ENCODE assay signal across 8 cellular contexts in the genomic region with DNA sequence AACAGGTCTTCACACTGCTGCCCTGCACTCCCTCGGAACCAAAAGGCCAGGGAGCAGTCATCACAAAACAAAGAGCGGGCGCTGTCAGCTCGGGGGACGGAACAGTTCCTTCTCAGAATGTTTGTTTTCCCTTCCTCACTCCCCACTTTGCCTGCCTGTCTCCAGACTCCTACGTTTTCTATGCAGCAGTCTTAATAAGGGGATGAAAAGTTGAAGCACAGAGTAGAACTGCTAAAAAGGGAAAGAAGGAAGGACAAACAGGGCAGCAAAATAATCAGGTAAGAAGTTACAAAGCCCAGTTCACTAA. TPM values are rescaled to one million over a fixed set of nuclear protein-coding genes. Genes with fewer than 3 reads are reported as not detected.
DNase-seq lines count a peak whose midpoint lies in the region; ATAC-seq and TF ChIP-seq lines count a peak whose summit lies in the region.

No MANE protein-coding gene starts in this region.

- H3K27ac ChIP-seq in A673 (ENCODE audit: low read depth, low read length, poor library complexity, severe bottlenecking) (peak overlapping the region; percentile 21), duodenal mucosa (ENCODE audit: low read depth, low read length) (peak overlapping the region; percentile 26), muscle layer of duodenum (ENCODE audit: low read length) (peak overlapping the region; percentile 71)

- H3K27me3 ChIP-seq in A673 (replicated peaks; ENCODE audit: insufficient read depth, low read depth, low read length, poor library complexity): no peaks in the 10 kb centered on the region
- no peaks in the 10 kb centered on the region for H3K27me3 ChIP-seq in MG63
- H3K27me3 ChIP-seq in duodenal mucosa (ENCODE audit: control insufficient read depth in 1 of 2, insufficient read depth in 2 of 2, low read length in 2 of 2): peaks cover 15 to 21% of the 10 kb centered on the region in 2 donors
- H3K27me3 ChIP-seq in muscle layer of duodenum (ENCODE audit: low read depth, low read length): peaks cover 4% of the 10 kb centered on the region

- peak overlapping the region; percentile 45 to 64 for H3K9ac ChIP-seq in duodenal mucosa (ENCODE audit: low read depth in 1 of 2, low read length in 2 of 2)

- H3K36me3 ChIP-seq in A673 (ENCODE audit: insufficient read depth, low read length, poor library complexity, severe bottlenecking) (no peaks in the 10 kb centered on the region), MG63 (no peaks in the 10 kb centered on the region), duodenal mucosa (ENCODE audit: control insufficient read depth in 1 of 2, insufficient read depth in 2 of 2, low read length in 2 of 2) (no peaks in the 10 kb centered on the region), muscle layer of duodenum (ENCODE audit: control insufficient read depth in 1 of 2, insufficient read depth in 2 of 2, low read length in 2 of 2) (no peaks in the 10 kb centered on the region)

- ATAC-seq in GM18873 (IDR thresholded peaks at IDR 0.05; ENCODE audit: low FRiP score, unreplicated experiment) (no peak), HG03565 (IDR thresholded peaks at IDR 0.05; ENCODE audit: unreplicated experiment) (no peak), HG03196 (IDR thresholded peaks at IDR 0.05; ENCODE audit: unreplicated experiment) (no peak)

- no peak for TF ChIP-seq CTCF in A673 (conservative IDR thresholded peaks at IDR 0.05; ENCODE audit: low read depth, low read length)

- H3K4me3 ChIP-seq in A673 (ENCODE audit: low read depth, low read length, poor library complexity, severe bottlenecking) (peak overlapping the region; percentile 92), MG63 (peak overlapping the region; percentile 66), duodenal mucosa (ENCODE audit: low read depth in 1 of 2, low read length in 2 of 2) (peak overlapping the region; percentile 65 to 75), muscle layer of duodenum (ENCODE audit: low read depth in 1 of 2, low read length in 2 of 2) (peak overlapping the region; percentile 72 to 75)

- intact Hi-C loops in A673 (cut with micrococcal nuclease; ENCODE audit: unreplicated experiment): no loop called here

- DNase-seq in A673 (ENCODE audit: low spot score) (no peak), MG63 (no peak), AG08395 (ENCODE audit: low spot score) (no peak)

- no TSS peak for BruUV-seq in A673 (replicated peaks; lab: Mats Ljungman, UMichigan)

- H3K4me1 ChIP-seq in A673 (ENCODE audit: insufficient read depth, low read length, poor library complexity, severe bottlenecking) (peaks cover 18% of the 10 kb centered on the region), duodenal mucosa (ENCODE audit: control insufficient read depth in 1 of 2, insufficient read depth in 2 of 2, low read length in 2 of 2) (peaks cover 10 to 13% of the 10 kb centered on the region in 2 donors), muscle layer of duodenum (ENCODE audit: control insufficient read depth in 1 of 2, insufficient read depth in 2 of 2, low read length in 2 of 2) (peaks cover 9 to 22% of the 10 kb centered on the region in 2 donors)

- H3K9me3 ChIP-seq in A673 (ENCODE audit: low read depth, low read length, poor library complexity, severe bottlenecking) (no peaks in the 10 kb centered on the region), MG63 (no peaks in the 10 kb centered on the region), duodenal mucosa (ENCODE audit: control insufficient read depth in 1 of 2, low read length in 2 of 2) (no peaks in the 10 kb centered on the region), muscle layer of duodenum (ENCODE audit: control insufficient read depth in 1 of 2, low read length in 2 of 2) (no peaks in the 10 kb centered on the region)

- POLR2A ChIA-PET in A673 (lab: Charles Lee; ENCODE audit: low non-redundant PET): no interaction called here

- CTCF ChIA-PET in A673 (lab: Charles Lee): no interaction called here

RNA-seq across cellular contexts. Expression of gene GPR161, which starts 0.7 kb away (rescaled TPM):
- total RNA-seq in A673 (2021): 17.4 and 22.0 TPM in 2 replicates
- 5.2 and 5.8 TPM in 2 replicates for total RNA-seq in MG63 (2014; rRNA removed; shearing (Covaris generic); ENCODE audit: low replicate concordance)

RNA-seq across cellular contexts. Expression of gene TIPRL, which starts 41.3 kb away (rescaled TPM):
- total RNA-seq in A673 (2021): 44.1 and 50.0 TPM in 2 replicates
- total RNA-seq in MG63 (2014; rRNA removed; shearing (Covaris generic); ENCODE audit: low replicate concordance): 50.2 and 86.2 TPM in 2 replicates

Comparison
In these comparisons a context has a peak if more than half of its experiments do, and no peak if none do; other contexts are left out.
1. H3K27ac ChIP-seq: peak in every context shown above with its lines; median percentile 71 in muscle layer of duodenum; 26 in duodenal mucosa; 21 in A673.